ENCODE assay signal across 8 cellular contexts in the genomic region with DNA sequence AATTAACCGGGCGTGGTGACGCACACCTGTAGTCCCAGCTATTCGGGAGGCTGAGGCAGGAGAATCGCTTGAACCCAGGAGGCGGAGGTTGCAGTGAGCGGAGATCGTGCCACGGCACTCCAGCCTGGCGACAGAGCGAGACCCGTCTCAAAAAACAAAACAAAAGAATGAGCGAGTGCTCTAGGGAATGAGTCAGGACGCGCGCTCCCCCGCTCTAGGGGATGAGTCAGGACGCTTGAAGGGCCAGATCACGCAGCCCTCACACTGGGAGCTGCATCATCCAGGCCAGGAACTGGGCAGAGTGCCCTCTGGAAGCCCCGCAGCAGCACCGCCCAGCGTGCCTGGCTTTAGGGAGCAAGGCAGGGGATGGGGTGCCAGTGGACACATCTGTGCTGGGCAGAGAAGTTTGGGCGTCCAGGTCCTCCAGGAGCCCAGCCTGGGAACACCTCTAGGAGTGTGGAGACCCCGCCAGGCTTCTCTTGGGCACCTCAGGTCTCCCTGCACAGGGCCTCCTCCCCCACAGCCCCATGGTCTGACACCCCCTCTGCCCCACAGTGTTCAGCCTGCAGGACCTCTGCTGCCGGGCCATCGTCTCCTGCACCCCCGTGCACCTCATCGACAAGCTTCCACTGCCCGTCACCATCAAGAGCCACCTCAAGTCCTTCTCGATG. TPM values are rescaled to one million over a fixed set of nuclear protein-coding genes. Genes with fewer than 3 reads are reported as not detected.
DNase-seq lines count a peak whose midpoint lies in the region; ATAC-seq, FAIRE-seq and TF ChIP-seq lines count a peak whose summit lies in the region.
"Had no signal": no experiment of that assay in that cellular context is flagged by ENCODE, and none has a peak within 500 bp of the region (broad histone marks: within the 10 kb centered on the region; RNA-seq: fewer than 3 reads in every experiment).

No MANE protein-coding gene starts in this region.

- ATAC-seq in naive thymus-derived CD4-positive, alpha-beta T cell: no peak
- ATAC-seq in HG03457 (IDR thresholded peaks at IDR 0.05; ENCODE audit: unreplicated experiment): no peak
- ATAC-seq: sciatic nerve had no signal

- CTCF ChIA-PET in naive thymus-derived CD4-positive, alpha-beta T cell (lab: Charles Lee): no interaction called here

- no peaks in the 10 kb centered on the region for H3K27me3 ChIP-seq in naive thymus-derived CD4-positive, alpha-beta T cell (ENCODE audit: control insufficient read depth in 2 of 2, insufficient read depth in 2 of 2, low read length in 2 of 2)

- H3K4me3 Mint-ChIP-seq in naive thymus-derived CD4-positive, alpha-beta T cell: no peak overlapping the region

- H3K9me3 ChIP-seq in naive thymus-derived CD4-positive, alpha-beta T cell (ENCODE audit: control insufficient read depth in 2 of 3, low read length in 3 of 3): no peaks in the 10 kb centered on the region

- peaks cover 0 to 37% (median 0%) of the 10 kb centered on the region in 3 experiments for H3K36me3 ChIP-seq in naive thymus-derived CD4-positive, alpha-beta T cell (ENCODE audit: control insufficient read depth in 2 of 3, insufficient read depth in 3 of 3, low read length in 3 of 3)

- no peak overlapping the region for H3K27ac Mint-ChIP-seq in naive thymus-derived CD4-positive, alpha-beta T cell

- H3K4me1 Mint-ChIP-seq in naive thymus-derived CD4-positive, alpha-beta T cell: no peaks in the 10 kb centered on the region

- peak; percentile 89 for FAIRE-seq in RCC 7860 (lab: Jason Lieb, UNC)

- H3K4me3 ChIP-seq in naive thymus-derived CD4-positive, alpha-beta T cell (ENCODE audit: low read length): no peak overlapping the region
- H3K4me3 ChIP-seq: coronary artery had no signal

- H3K36me3 Mint-ChIP-seq in naive thymus-derived CD4-positive, alpha-beta T cell: peaks cover 0 to 3% (median 0%) of the 10 kb centered on the region in 5 donors

- H3K4me1 ChIP-seq in naive thymus-derived CD4-positive, alpha-beta T cell (ENCODE audit: control insufficient read depth in 2 of 2, insufficient read depth in 2 of 2, low read length in 2 of 2): no peaks in the 10 kb centered on the region

- DNase-seq in AG09319 (ENCODE audit: extremely low read depth, low read depth) (peak; percentile 89), RCC 7860 (ENCODE audit: low spot score) (peak; percentile 98), inferior parietal cortex (ENCODE audit: extremely low spot score) (peak; percentile 51), NCI-H82 (lab: John Stamatoyannopoulos, UW) (no peak)
- DNase-seq in naive thymus-derived CD4-positive, alpha-beta T cell: no peak

- no peak for TF ChIP-seq CTCF in AG09319 (IDR thresholded peaks at IDR 0.05; ENCODE audit: low read depth, low read length)

- no peak overlapping the region for H3K27ac ChIP-seq in naive thymus-derived CD4-positive, alpha-beta T cell (ENCODE audit: low read depth, low read length)
- H3K27ac ChIP-seq: coronary artery had no signal

- no peaks in the 10 kb centered on the region for H3K27me3 Mint-ChIP-seq in naive thymus-derived CD4-positive, alpha-beta T cell

- POLR2A ChIA-PET in naive thymus-derived CD4-positive, alpha-beta T cell (lab: Charles Lee): no interaction called here

- no peaks in the 10 kb centered on the region for H3K9me3 Mint-ChIP-seq in naive thymus-derived CD4-positive, alpha-beta T cell

- intact Hi-C loops in naive thymus-derived CD4-positive, alpha-beta T cell (cut with micrococcal nuclease): no loop called here

RNA-seq across cellular contexts. Expression of a gene that starts 3.9 kb away (rescaled TPM):
- total RNA-seq in naive thymus-derived CD4-positive, alpha-beta T cell: under 1 TPM; 0.34 to 0.81 (median 0.56) TPM
- not detected for polyA plus RNA-seq in naive thymus-derived CD4-positive, alpha-beta T cell

RNA-seq across cellular contexts. Expression of a gene that starts 9.2 kb away (rescaled TPM):
- total RNA-seq in naive thymus-derived CD4-positive, alpha-beta T cell: 10 to 100 TPM; 41.7 to 97.5 (median 64.0) TPM
- polyA plus RNA-seq in naive thymus-derived CD4-positive, alpha-beta T cell: 10 to 100 TPM; 95.8 to 96.9 TPM

RNA-seq across cellular contexts. Expression of a gene that starts 14.7 kb away (rescaled TPM):
- total RNA-seq in naive thymus-derived CD4-positive, alpha-beta T cell: 10 to 100 TPM; 21.4 to 33.6 (median 28.8) TPM
- polyA plus RNA-seq in naive thymus-derived CD4-positive, alpha-beta T cell: 10 to 100 TPM; 26.8 to 35.8 TPM

RNA-seq across cellular contexts. Expression of a gene that starts 22.2 kb away (rescaled TPM):
- 10 to 100 TPM; 11.7 to 70.6 (median 13.9) TPM for total RNA-seq in naive thymus-derived CD4-positive, alpha-beta T cell
- under 1 TPM; 0.56 to 0.63 TPM for polyA plus RNA-seq in naive thymus-derived CD4-positive, alpha-beta T cell

RNA-seq across cellular contexts. Expression of a gene that starts 37.1 kb away (rescaled TPM):
- total RNA-seq in naive thymus-derived CD4-positive, alpha-beta T cell: 10 to 100 TPM; 15.8 to 23.2 (median 17.8) TPM
- polyA plus RNA-seq in naive thymus-derived CD4-positive, alpha-beta T cell: 10 to 100 TPM in 1 of 2 donors, 1 to 10 TPM in 1; 7.9 to 17.5 TPM

Comparison
In these comparisons a context has a peak if more than half of its experiments do, and no peak if none do; other contexts are left out.
1. DNase-seq: peak in AG09319 (single experiment), RCC 7860 (single experiment) and inferior parietal cortex (single experiment); none in naive thymus-derived CD4-positive, alpha-beta T cell (0 of 9) and NCI-H82 (single experiment).